In the genomic region with DNA sequence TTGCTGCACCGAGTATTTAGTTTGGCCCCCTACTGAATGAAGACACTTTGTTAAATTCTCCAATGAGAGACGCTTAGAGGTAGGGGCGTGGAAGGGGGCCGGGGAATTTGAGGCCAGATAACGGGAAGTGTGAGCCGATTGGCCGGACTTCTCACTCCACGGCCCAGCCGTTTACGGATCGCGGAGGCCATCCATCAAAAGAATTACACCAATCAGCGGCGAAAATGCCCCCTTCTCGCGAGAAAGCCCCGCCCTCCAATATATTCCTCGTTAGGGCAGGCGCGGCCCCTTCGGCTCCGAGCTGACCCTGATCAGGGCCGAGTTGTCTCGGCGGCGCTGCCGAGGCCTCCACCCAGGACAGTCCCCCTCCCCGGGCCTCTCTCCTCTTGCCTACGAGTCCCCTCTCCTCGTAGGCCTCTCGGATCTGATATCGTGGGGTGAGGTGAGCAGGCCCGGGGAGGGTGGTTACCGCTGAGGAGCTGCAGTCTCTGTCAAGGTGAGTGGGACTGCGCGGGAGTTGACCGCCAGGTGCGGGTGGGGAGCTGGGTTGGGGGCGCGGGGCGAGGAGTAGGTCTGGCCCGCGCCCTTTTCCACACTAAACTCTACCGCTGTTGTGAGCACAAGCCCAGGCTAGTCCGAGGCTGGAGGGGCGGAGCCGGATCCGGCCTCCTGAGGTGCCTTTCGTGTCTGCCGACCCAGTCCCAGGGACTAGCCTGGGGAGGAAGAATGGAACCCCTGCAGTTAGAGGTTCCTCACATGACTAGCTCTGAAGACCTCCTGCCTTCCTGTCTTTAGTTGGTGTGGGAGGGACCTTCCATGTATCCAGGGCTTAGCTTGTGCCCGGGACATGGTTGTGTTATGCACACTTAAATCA, we compare ENCODE assay signal across 8 cellular contexts. TPM values are rescaled to one million over a fixed set of nuclear protein-coding genes. Genes with fewer than 3 reads are reported as not detected.
A peak's percentile ranks its signal among the peaks of the same experiment; 100 is the strongest.
DNase-seq lines count a peak whose midpoint lies in the region; ATAC-seq, FAIRE-seq and TF ChIP-seq lines count a peak whose summit lies in the region.

Gene CCNG1, plus strand, starts transcription at position 287 of the 874 bp plus-strand sequence. CDS start 1,662 bp downstream, outside the sequence.

- H3K36me3 Mint-ChIP-seq in CD14-positive monocyte = peaks cover 12 to 14% of the 10 kb centered on the region in 2 donors
- H3K36me3 Mint-ChIP-seq in activated CD4-positive, alpha-beta memory T cell treated with anti-CD3 and anti-CD28 coated beads for 36 hours = peaks cover 21% of the 10 kb centered on the region

- peak within 1 kb of the TSS; percentile 84 for H2AFZ ChIP-seq in HepG2 (ENCODE audit: low read length)

- peaks cover 34% of the 10 kb centered on the region for H4K20me1 ChIP-seq in HepG2 (ENCODE audit: insufficient read depth, low read length)

- no peak for TF ChIP-seq CTCF in CD14-positive monocyte (IDR thresholded peaks at IDR 0.05)
- 0 out of 2 replicates have a peak, but pooled peaks have one; percentile 3 for TF ChIP-seq CTCF in HepG2 (CRISPR knock-in tag; IDR thresholded peaks at IDR 0.05)

- H3K27me3 ChIP-seq in HepG2 (ENCODE audit: control insufficient read depth in 1 of 2, insufficient read depth in 2 of 2, low read length in 2 of 2) = no peaks in the 10 kb centered on the region; a peak in 1 of 5 replicates

- H3K9me3 ChIP-seq in HepG2 (ENCODE audit: low read length) = no peaks in the 10 kb centered on the region

- intact Hi-C loops in CD14-positive monocyte (cut with micrococcal nuclease) = loop anchor here in 1 of 2 donors (2.0 kb wide), 2 partner anchors 23 to 67 kb away; partner anchors contain the start of genes HMMR, MAT2B and NUDCD2
- intact Hi-C loops in activated CD4-positive, alpha-beta memory T cell treated with anti-CD3 and anti-CD28 coated beads for 36 hours (cut with micrococcal nuclease) = loop anchor here (1.0 kb wide), 2 partner anchors 23 to 68 kb away; partner anchors contain the start of genes HMMR, MAT2B and NUDCD2
- intact Hi-C loops in HepG2 (cut with micrococcal nuclease; ENCODE audit: unreplicated experiment) = loop anchor here (1.0 to 2.0 kb wide), 3 partner anchors 19 to 67 kb away; partner anchors contain the start of genes HMMR and NUDCD2

- H3K27ac ChIP-seq in HepG2 (ENCODE audit: extremely low read length, insufficient read depth, low read length) = peak within 1 kb of the TSS; percentile 98

- peak within 1 kb of the TSS; percentile 80 to 92 (median 89) for H3K27ac Mint-ChIP-seq in CD14-positive monocyte
- H3K27ac Mint-ChIP-seq in activated CD4-positive, alpha-beta memory T cell treated with anti-CD3 and anti-CD28 coated beads for 36 hours = peak within 1 kb of the TSS; percentile 63

- in situ Hi-C loops in HepG2 (cut with HindIII; ENCODE audit: extremely low pct_ligation_motif_present, low pct_unique_long_range_greater_than_20kb) = no loop called here

- ATAC-seq in GM19395 (IDR thresholded peaks at IDR 0.05; ENCODE audit: unreplicated experiment) = peak; percentile 96
- ATAC-seq in HG03565 (IDR thresholded peaks at IDR 0.05; ENCODE audit: unreplicated experiment) = peak; percentile 90
- peak; percentile 96 for ATAC-seq in HepG2

- H3K4me2 ChIP-seq in HepG2 (ENCODE audit: low read depth, low read length) = peak within 1 kb of the TSS; percentile 84

- peak within 1 kb of the TSS; percentile 89 to 95 (median 91) for H3K4me3 ChIP-seq in HepG2 (replicated peaks in 1 of 3; ENCODE audit: insufficient read depth in 1 of 3, low read depth in 2 of 3, low read length in 3 of 3)

- H3K36me3 ChIP-seq in HepG2 (replicated peaks in 1 of 2; ENCODE audit: control insufficient read depth in 1 of 2, insufficient read depth in 2 of 2, low read length in 2 of 2) = peaks cover 1 to 22% of the 10 kb centered on the region in 2 experiments; a peak in 3 of 5 replicates

- FAIRE-seq in HepG2 (lab: Jason Lieb, UNC) = peak; percentile 98

- no peaks in the 10 kb centered on the region for H3K27me3 Mint-ChIP-seq in CD14-positive monocyte (ENCODE audit: low read depth in 3 of 3)
- peaks cover 2% of the 10 kb centered on the region for H3K27me3 Mint-ChIP-seq in activated CD4-positive, alpha-beta memory T cell treated with anti-CD3 and anti-CD28 coated beads for 36 hours

- 0% methylated on average over 25 of the region's 51 CpGs for WGBS in HepG2 (ENCODE audit: low lambda C conversion rate)

- TF ChIP-seq POLR2A in HepG2 (IDR thresholded peaks at IDR 0.05; ENCODE audit: insufficient read depth in 1 of 2, low read depth in 2 of 2, low read length in 2 of 2) = peak; percentile 95 to 97

- DNase-seq in CD14-positive monocyte (ENCODE audit: low spot score) (peak; percentile 89), NCI-H774 (lab: John Stamatoyannopoulos, UW) (peak; percentile 95), dermis microvascular lymphatic vessel endothelial cell (ENCODE audit: low read depth in 2 of 2) (peak; percentile 93 to 98), HepG2 (ENCODE audit: low spot score) (peak; percentile 97)
- peak; percentile 94 for DNase-seq in activated CD4-positive, alpha-beta memory T cell treated with anti-CD3 and anti-CD28 coated beads for 36 hours
- peak; percentile 83 for DNase-seq in stimulated activated CD4-positive, alpha-beta T cell treated with anti-CD3 and anti-CD28 coated beads, Interleukin-4, amount 100 ng/mL, for 1 hour

- POLR2A ChIA-PET in activated CD4-positive, alpha-beta memory T cell treated with anti-CD3 and anti-CD28 coated beads for 36 hours (lab: Charles Lee) = interaction anchor here (0.6 to 9.1 kb wide), 5 partner anchors 12 to 69 kb away, joined by 3 to 130 read pairs (median 4); partner anchors contain the start of genes HMMR, MAT2B and NUDCD2
- POLR2A ChIA-PET in HepG2 (lab: Yijun Ruan, JAX) = interaction anchor here (0.8 to 9.3 kb wide), 8 partner anchors 11 to 69 kb away, joined by 3 to 182 read pairs (median 4); partner anchors contain the start of genes HMMR and NUDCD2

- peak within 1 kb of the TSS; percentile 85 to 91 for H3K4me3 Mint-ChIP-seq in CD14-positive monocyte
- peak within 1 kb of the TSS; percentile 87 for H3K4me3 Mint-ChIP-seq in activated CD4-positive, alpha-beta memory T cell treated with anti-CD3 and anti-CD28 coated beads for 36 hours

- H3K9ac ChIP-seq in HepG2 (ENCODE audit: insufficient read depth, low read depth, low read length) = peak within 1 kb of the TSS; percentile 96

- peaks cover 27% of the 10 kb centered on the region for H3K4me1 Mint-ChIP-seq in CD14-positive monocyte
- H3K4me1 Mint-ChIP-seq in activated CD4-positive, alpha-beta memory T cell treated with anti-CD3 and anti-CD28 coated beads for 36 hours (ENCODE audit: low read depth) = peaks cover 41% of the 10 kb centered on the region

- peak; percentile 20; the same call in 1 of the 2 replicates for TF ChIP-seq RAD21 in HepG2 (CRISPR knock-in tag; IDR thresholded peaks at IDR 0.05)

- H3K79me2 ChIP-seq in HepG2 (ENCODE audit: insufficient read depth, low read length) = peaks cover 44% of the 10 kb centered on the region

- CTCF ChIA-PET in activated CD4-positive, alpha-beta memory T cell treated with anti-CD3 and anti-CD28 coated beads for 36 hours (lab: Charles Lee) = interaction anchor here (0.6 to 1.8 kb wide), 5 partner anchors 16 to 68 kb away, joined by 3 to 6 read pairs (median 3); partner anchors contain the start of genes HMMR, MAT2B and NUDCD2
- CTCF ChIA-PET in HepG2 (lab: Yijun Ruan, JAX; ENCODE audit: low intra/inter-chr PET ratio, low total read pairs) = no interaction called here

- H3K9me3 Mint-ChIP-seq in CD14-positive monocyte = no peaks in the 10 kb centered on the region
- no peaks in the 10 kb centered on the region for H3K9me3 Mint-ChIP-seq in activated CD4-positive, alpha-beta memory T cell treated with anti-CD3 and anti-CD28 coated beads for 36 hours

- peak; percentile 59 to 67; a peak in 2 of 4 replicates for TF ChIP-seq EP300 in HepG2 (IDR thresholded peaks at IDR 0.05; ENCODE audit: low read depth in 2 of 2, low read length in 2 of 2)
- no peak for TF ChIP-seq EP300 in HepG2 (CRISPR knock-in tag; IDR thresholded peaks at IDR 0.05; ENCODE audit: borderline replicate concordance)

- BruUV-seq in HepG2 (replicated peaks; lab: Mats Ljungman, UMichigan) = no TSS peak

- peaks cover 56% of the 10 kb centered on the region for H3K4me1 ChIP-seq in HepG2 (ENCODE audit: insufficient read depth, low read length)

TF ChIP-seq in HepG2, 621 proteins besides CTCF, POLR2A, EP300 and RAD21 (continues in another document):
- TF ChIP-seq SOX5 (CRISPR knock-in tag; IDR thresholded peaks at IDR 0.05; ENCODE audit: borderline replicate concordance) (peak; percentile 52; the same call in 1 of the 2 replicates), HOXA9 (CRISPR knock-in tag; IDR thresholded peaks at IDR 0.05; ENCODE audit: borderline replicate concordance) (peak; percentile 44; the same call in 1 of the 2 replicates), KMT2B (CRISPR knock-in tag; IDR thresholded peaks at IDR 0.05) (peak; percentile 72), NCOA2 (CRISPR knock-in tag; IDR thresholded peaks at IDR 0.05) (no peak), ZFP90 (CRISPR knock-in tag; IDR thresholded peaks at IDR 0.05; ENCODE audit: borderline replicate concordance) (0 out of 2 replicates have a peak, but pooled peaks have one; percentile 35)

RNA-seq across cellular contexts. Expression of gene CCNG1, which starts in this region (rescaled TPM):
- polyA plus RNA-seq in CD14-positive monocyte (10 to 100 TPM; 46.0 to 48.9 TPM), HepG2 (2011; rRNA removed) (126 and 181 TPM in 2 replicates)
- 100 to 1,000 TPM; 139 to 164 TPM for total RNA-seq in activated CD4-positive, alpha-beta memory T cell treated with anti-CD3 and anti-CD28 coated beads for 36 hours
- total RNA-seq in dermis microvascular lymphatic vessel endothelial cell (247 and 300 TPM in 2 replicates), HepG2 (2016; rRNA removed; fragmentation: Illumina TruSeq; extraction: Trizol) (353 and 516 TPM in 2 replicates)
- 171 and 222 TPM in 2 replicates for total RNA-seq in HepG2 (2016; cell fraction: cytosol; rRNA removed; fragmentation: Illumina TruSeq; extraction: Trizol; ENCODE audit: low read depth)
- total RNA-seq in HepG2 (2016; cell fraction: insoluble cytoplasmic fraction; rRNA removed; fragmentation: Illumina TruSeq; extraction: Trizol) = 344 and 513 TPM in 2 replicates
- total RNA-seq in HepG2 (2016; cell fraction: membrane; rRNA removed; fragmentation: Illumina TruSeq; extraction: Trizol) = 489 and 661 TPM in 2 replicates
- 151 and 183 TPM in 2 replicates for total RNA-seq in HepG2 (2016; cell fraction: nucleus; rRNA removed; fragmentation: Illumina TruSeq; extraction: Trizol)
- polyA plus RNA-seq in HepG2 (2011; cell fraction: cytosol; rRNA removed) = 77.6 and 97.0 TPM in 2 replicates
- polyA plus RNA-seq in HepG2 (2011; cell fraction: nucleus; rRNA removed) = 33.8 and 51.9 TPM in 2 replicates
- 266 and 303 TPM in 2 replicates for polyA plus RNA-seq in HepG2 (2012)
- 201 and 216 TPM in 2 replicates for polyA plus RNA-seq in HepG2 (2016; cell fraction: cytosol; fragmentation: Illumina TruSeq; extraction: Trizol; ENCODE audit: low read depth)
- polyA plus RNA-seq in HepG2 (2016; cell fraction: insoluble cytoplasmic fraction; fragmentation: Illumina TruSeq; extraction: Trizol; ENCODE audit: low read depth) = 389 and 398 TPM in 2 replicates
- 391 and 469 TPM in 2 replicates for polyA plus RNA-seq in HepG2 (2016; cell fraction: membrane; fragmentation: Illumina TruSeq; extraction: Trizol; ENCODE audit: low read depth)
- 161 and 166 TPM in 2 replicates for polyA plus RNA-seq in HepG2 (2016; cell fraction: nucleus; fragmentation: Illumina TruSeq; extraction: Trizol; ENCODE audit: insufficient read depth, low read depth)
- polyA minus RNA-seq in HepG2 (2011; rRNA and poly(A)+ RNA removed; ENCODE audit: low replicate concordance) = 56.2 and 117 TPM in 2 replicates
- 177 and 216 TPM in 2 replicates for polyA minus RNA-seq in HepG2 (2011; cell fraction: cytosol; rRNA and poly(A)+ RNA removed)
- polyA minus RNA-seq in HepG2 (2011; cell fraction: nucleus; rRNA and poly(A)+ RNA removed) = 101 and 119 TPM in 2 replicates

Comparison
In these comparisons a context has a peak if more than half of its experiments do, and no peak if none do; other contexts are left out.
1. Peak in every context shown above with its lines: DNase-seq, ATAC-seq, H3K4me3 ChIP-seq and H3K27ac ChIP-seq.